Comparison of ENCODE assay signal across 8 cellular contexts in genomic region chr4:102500371-102501175, GRCh38. TPM values are rescaled to one million over a fixed set of nuclear protein-coding genes. Genes with fewer than 3 reads are reported as not detected.
DNase-seq lines count a peak whose midpoint lies in the region; ATAC-seq and TF ChIP-seq lines count a peak whose summit lies in the region.

No MANE protein-coding gene starts in this region.

- H3K4me3 ChIP-seq in ACC112 (ENCODE audit: low read depth, low read length) (peak overlapping the region; percentile 84), epithelial cell of esophagus (ENCODE audit: low read length) (peak overlapping the region; percentile 61), mononuclear cell (ENCODE audit: low read length) (peak overlapping the region; percentile 85)

- H3K9me3 ChIP-seq in mononuclear cell (ENCODE audit: low read depth, low read length), result no peaks in the 10 kb centered on the region

- DNase-seq in NCI-H2081 (lab: John Stamatoyannopoulos, UW) (peak; percentile 36 to 61), epithelial cell of esophagus (ENCODE audit: low read depth) (peak; percentile 44), substantia nigra (lab: John Stamatoyannopoulos, UW) (peak in 40 of 49 donors; percentile 8 to 81 (median 42))
- peak; percentile 39 for DNase-seq in activated CD4-positive, alpha-beta memory T cell treated with anti-CD3 and anti-CD28 coated beads, Interleukin-2, amount 10 ng/mL, durations not matched to agents 7 days and 5 days

- no peaks in the 10 kb centered on the region for H3K9me3 Mint-ChIP-seq in activated CD4-positive, alpha-beta memory T cell treated with anti-CD3 and anti-CD28 coated beads, Interleukin-2, amount 10 ng/mL, durations not matched to agents 7 days and 5 days

- peak; percentile 14 for ATAC-seq in GM18499 (IDR thresholded peaks at IDR 0.05; ENCODE audit: insufficient read depth, unreplicated experiment)
- ATAC-seq in HG02938 (IDR thresholded peaks at IDR 0.05; ENCODE audit: unreplicated experiment), result peak; percentile 20

- H3K4me1 Mint-ChIP-seq in activated CD4-positive, alpha-beta memory T cell treated with anti-CD3 and anti-CD28 coated beads, Interleukin-2, amount 10 ng/mL, durations not matched to agents 7 days and 5 days, result peaks cover 26% of the 10 kb centered on the region

- TF ChIP-seq CTCF in epithelial cell of esophagus (IDR thresholded peaks at IDR 0.05; ENCODE audit: insufficient read depth, low read depth, low read length, missing control alignments), result peak; percentile 25

- CTCF ChIA-PET in activated CD4-positive, alpha-beta memory T cell treated with anti-CD3 and anti-CD28 coated beads, Interleukin-2, amount 10 ng/mL, durations not matched to agents 7 days and 5 days (lab: Charles Lee), result interaction anchor here (0.6 to 2.1 kb wide), 9 partner anchors 17 to 292 kb away, joined by 3 to 15 read pairs (median 4); no protein-coding TSS in a partner anchor

- peaks cover 3% of the 10 kb centered on the region for H3K27me3 Mint-ChIP-seq in activated CD4-positive, alpha-beta memory T cell treated with anti-CD3 and anti-CD28 coated beads, Interleukin-2, amount 10 ng/mL, durations not matched to agents 7 days and 5 days

- H3K79me2 ChIP-seq in ACC112 (ENCODE audit: control insufficient read depth, insufficient read depth, low read length, unreplicated experiment), result peaks cover 46% of the 10 kb centered on the region

- H3K36me3 Mint-ChIP-seq in activated CD4-positive, alpha-beta memory T cell treated with anti-CD3 and anti-CD28 coated beads, Interleukin-2, amount 10 ng/mL, durations not matched to agents 7 days and 5 days (ENCODE audit: low read depth), result peaks cover 21% of the 10 kb centered on the region

- H3K27me3 ChIP-seq in ACC112 (ENCODE audit: insufficient read depth, low read length), result no peaks in the 10 kb centered on the region
- no peaks in the 10 kb centered on the region for H3K27me3 ChIP-seq in mononuclear cell (ENCODE audit: insufficient read depth, low read length)

- H2AFZ ChIP-seq in ACC112 (ENCODE audit: low read length, unreplicated experiment), result peak overlapping the region; percentile 58

- H3K4me1 ChIP-seq in ACC112 (ENCODE audit: control insufficient read depth, insufficient read depth, low read length, unreplicated experiment) (peaks cover 24% of the 10 kb centered on the region), mononuclear cell (ENCODE audit: insufficient read depth, low read length) (peaks cover 24% of the 10 kb centered on the region)

- H3K27ac Mint-ChIP-seq in activated CD4-positive, alpha-beta memory T cell treated with anti-CD3 and anti-CD28 coated beads, Interleukin-2, amount 10 ng/mL, durations not matched to agents 7 days and 5 days, result peak overlapping the region; percentile 44

- H3K36me3 ChIP-seq in ACC112 (ENCODE audit: insufficient read depth, low read length), result no peaks in the 10 kb centered on the region

- POLR2A ChIA-PET in activated CD4-positive, alpha-beta memory T cell treated with anti-CD3 and anti-CD28 coated beads, Interleukin-2, amount 10 ng/mL, durations not matched to agents 7 days and 5 days (lab: Charles Lee), result interaction anchor here (0.7 to 5.5 kb wide), 27 partner anchors 9 to 368 kb away, joined by 3 to 43 read pairs (median 6); partner anchors contain the start of genes CISD2, SLC39A8 and UBE2D3

- peak overlapping the region; percentile 68 for H3K4me3 Mint-ChIP-seq in activated CD4-positive, alpha-beta memory T cell treated with anti-CD3 and anti-CD28 coated beads, Interleukin-2, amount 10 ng/mL, durations not matched to agents 7 days and 5 days

- H3K27ac ChIP-seq in ACC112 (ENCODE audit: low read depth, low read length), result peak overlapping the region; percentile 91
- H3K27ac ChIP-seq in substantia nigra (ENCODE audit: low read depth, low read length, poor library complexity, severe bottlenecking), result peak overlapping the region; percentile 95

RNA-seq across cellular contexts. Expression of gene NFKB1, which starts 0.6 kb away (rescaled TPM):
- 10 to 100 TPM; 84.7 to 88.1 TPM for total RNA-seq in activated CD4-positive, alpha-beta memory T cell treated with anti-CD3 and anti-CD28 coated beads, Interleukin-2, amount 10 ng/mL, durations not matched to agents 7 days and 5 days
- total RNA-seq in mononuclear cell, result 225 TPM

Comparison
In these comparisons a context has a peak if more than half of its experiments do, and no peak if none do; other contexts are left out.
1. Peak in every context shown above with its lines: DNase-seq, ATAC-seq, H3K4me3 ChIP-seq and H3K27ac ChIP-seq.